In the genomic region with DNA sequence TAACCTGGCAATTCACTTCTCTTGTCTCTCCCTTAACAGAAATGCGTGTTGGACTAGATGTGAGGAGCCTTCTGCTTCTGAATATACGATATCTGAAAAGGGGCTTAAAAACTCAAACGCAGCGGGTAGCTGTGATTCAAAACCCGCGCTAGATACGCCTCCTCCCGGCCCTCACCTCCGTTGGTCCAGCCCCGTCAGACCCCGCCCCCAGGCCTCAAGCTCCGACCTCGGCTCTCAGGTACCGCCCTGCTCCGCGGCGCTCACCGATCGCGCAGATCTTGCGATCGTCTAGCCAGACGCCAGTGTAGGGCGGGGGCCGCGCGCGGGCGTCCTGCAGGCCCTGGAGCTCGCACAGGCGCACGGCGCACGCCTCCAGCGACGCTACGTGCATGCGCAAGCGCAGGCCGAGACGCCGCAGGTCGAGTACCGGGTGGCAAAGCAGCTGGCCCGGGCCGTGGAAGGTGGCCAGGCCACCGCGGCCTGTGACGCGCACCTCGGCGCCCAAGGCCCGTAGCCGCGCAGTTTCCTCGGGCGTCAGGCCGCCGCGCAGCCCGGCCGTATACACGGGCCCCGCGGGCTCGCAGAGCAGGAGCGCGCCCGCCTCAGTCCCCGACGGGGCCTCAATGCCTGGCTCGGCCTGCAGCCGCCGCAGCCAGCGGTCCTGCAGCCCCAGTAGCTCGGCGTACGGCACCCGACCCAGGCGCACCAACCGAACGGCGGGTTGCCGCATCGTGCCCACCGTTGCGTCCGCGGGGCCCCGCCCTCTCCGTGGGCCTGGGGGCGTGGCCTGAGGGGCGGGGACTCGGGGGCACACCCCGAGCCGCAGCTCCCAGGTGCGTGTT, we compare ENCODE assay signal across 1 cellular context.
A peak's percentile ranks its signal among the peaks of the same experiment; 100 is the strongest.
TF ChIP-seq lines count a peak whose summit lies in the region.

A gene (minus strand): TSS at position 751 of the 842 bp plus-strand sequence. CDS start 21 bp downstream, at position 730.

TF ChIP-seq in K562, 482 proteins besides CTCF, POLR2A, EP300 and RAD21 (continued from another document and continues in another):
- TF ChIP-seq, protein P1, sequence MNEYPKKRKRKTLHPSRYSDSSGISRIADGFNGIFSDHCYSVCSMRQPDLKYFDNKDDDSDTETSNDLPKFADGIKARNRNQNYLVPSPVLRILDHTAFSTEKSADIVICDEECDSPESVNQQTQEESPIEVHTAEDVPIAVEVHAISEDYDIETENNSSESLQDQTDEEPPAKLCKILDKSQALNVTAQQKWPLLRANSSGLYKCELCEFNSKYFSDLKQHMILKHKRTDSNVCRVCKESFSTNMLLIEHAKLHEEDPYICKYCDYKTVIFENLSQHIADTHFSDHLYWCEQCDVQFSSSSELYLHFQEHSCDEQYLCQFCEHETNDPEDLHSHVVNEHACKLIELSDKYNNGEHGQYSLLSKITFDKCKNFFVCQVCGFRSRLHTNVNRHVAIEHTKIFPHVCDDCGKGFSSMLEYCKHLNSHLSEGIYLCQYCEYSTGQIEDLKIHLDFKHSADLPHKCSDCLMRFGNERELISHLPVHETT (CRISPR knock-in tag; conservative IDR thresholded peaks at IDR 0.05 in 1 of 2, IDR thresholded peaks at IDR 0.05 in 1 of 2), result peak in 1 of 2 experiments; percentile 46; a peak in 1 of 4 replicates
- peak; percentile 33; the same call in 1 of the 2 replicates for TF ChIP-seq MXI1 (IDR thresholded peaks at IDR 0.05; ENCODE audit: low read depth, low read length)
- no peak for TF ChIP-seq CBX5 (IDR thresholded peaks at IDR 0.05; ENCODE audit: borderline replicate concordance, low read depth)
- no peak for TF ChIP-seq ZNF41 (CRISPR knock-in tag; conservative IDR thresholded peaks at IDR 0.05)
- peak; percentile 97 for TF ChIP-seq MEIS2 (IDR thresholded peaks at IDR 0.05; ENCODE audit: partially characterized antibody)
- TF ChIP-seq, protein P2, sequence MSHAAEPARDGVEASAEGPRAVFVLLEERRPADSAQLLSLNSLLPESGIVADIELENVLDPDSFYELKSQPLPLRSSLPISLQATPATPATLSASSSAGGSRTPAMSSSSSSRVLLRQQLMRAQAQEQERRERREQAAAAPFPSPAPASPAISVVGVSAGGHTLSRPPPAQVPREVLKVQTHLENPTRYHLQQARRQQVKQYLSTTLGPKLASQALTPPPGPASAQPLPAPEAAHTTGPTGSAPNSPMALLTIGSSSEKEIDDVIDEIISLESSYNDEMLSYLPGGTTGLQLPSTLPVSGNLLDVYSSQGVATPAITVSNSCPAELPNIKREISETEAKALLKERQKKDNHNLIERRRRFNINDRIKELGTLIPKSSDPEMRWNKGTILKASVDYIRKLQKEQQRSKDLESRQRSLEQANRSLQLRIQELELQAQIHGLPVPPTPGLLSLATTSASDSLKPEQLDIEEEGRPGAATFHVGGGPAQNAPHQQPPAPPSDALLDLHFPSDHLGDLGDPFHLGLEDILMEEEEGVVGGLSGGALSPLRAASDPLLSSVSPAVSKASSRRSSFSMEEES (CRISPR knock-in tag; IDR thresholded peaks at IDR 0.05), result no peak
- TF ChIP-seq, protein P3, sequence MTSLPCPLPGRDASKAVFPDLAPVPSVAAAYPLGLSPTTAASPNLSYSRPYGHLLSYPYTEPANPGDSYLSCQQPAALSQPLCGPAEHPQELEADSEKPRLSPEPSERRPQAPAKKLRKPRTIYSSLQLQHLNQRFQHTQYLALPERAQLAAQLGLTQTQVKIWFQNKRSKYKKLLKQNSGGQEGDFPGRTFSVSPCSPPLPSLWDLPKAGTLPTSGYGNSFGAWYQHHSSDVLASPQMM (CRISPR knock-in tag; IDR thresholded peaks at IDR 0.05), result no peak
- TF ChIP-seq, protein P4, sequence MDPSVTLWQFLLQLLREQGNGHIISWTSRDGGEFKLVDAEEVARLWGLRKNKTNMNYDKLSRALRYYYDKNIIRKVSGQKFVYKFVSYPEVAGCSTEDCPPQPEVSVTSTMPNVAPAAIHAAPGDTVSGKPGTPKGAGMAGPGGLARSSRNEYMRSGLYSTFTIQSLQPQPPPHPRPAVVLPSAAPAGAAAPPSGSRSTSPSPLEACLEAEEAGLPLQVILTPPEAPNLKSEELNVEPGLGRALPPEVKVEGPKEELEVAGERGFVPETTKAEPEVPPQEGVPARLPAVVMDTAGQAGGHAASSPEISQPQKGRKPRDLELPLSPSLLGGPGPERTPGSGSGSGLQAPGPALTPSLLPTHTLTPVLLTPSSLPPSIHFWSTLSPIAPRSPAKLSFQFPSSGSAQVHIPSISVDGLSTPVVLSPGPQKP (CRISPR knock-in tag; IDR thresholded peaks at IDR 0.05), result no peak
- TF ChIP-seq, protein P5, sequence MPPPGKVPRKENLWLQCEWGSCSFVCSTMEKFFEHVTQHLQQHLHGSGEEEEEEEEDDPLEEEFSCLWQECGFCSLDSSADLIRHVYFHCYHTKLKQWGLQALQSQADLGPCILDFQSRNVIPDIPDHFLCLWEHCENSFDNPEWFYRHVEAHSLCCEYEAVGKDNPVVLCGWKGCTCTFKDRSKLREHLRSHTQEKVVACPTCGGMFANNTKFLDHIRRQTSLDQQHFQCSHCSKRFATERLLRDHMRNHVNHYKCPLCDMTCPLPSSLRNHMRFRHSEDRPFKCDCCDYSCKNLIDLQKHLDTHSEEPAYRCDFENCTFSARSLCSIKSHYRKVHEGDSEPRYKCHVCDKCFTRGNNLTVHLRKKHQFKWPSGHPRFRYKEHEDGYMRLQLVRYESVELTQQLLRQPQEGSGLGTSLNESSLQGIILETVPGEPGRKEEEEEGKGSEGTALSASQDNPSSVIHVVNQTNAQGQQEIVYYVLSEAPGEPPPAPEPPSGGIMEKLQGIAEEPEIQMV (tag; conservative IDR thresholded peaks at IDR 0.05; ENCODE audit: low read depth), result no peak; the same call in 1 of the 2 replicates
- TF ChIP-seq ZNF347 (CRISPR knock-in tag; IDR thresholded peaks at IDR 0.05; ENCODE audit: low read depth), result no peak
- TF ChIP-seq, protein P6, sequence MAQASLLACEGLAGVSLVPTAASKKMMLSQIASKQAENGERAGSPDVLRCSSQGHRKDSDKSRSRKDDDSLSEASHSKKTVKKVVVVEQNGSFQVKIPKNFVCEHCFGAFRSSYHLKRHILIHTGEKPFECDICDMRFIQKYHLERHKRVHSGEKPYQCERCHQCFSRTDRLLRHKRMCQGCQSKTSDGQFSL (CRISPR knock-in tag; IDR thresholded peaks at IDR 0.05), result no peak
- TF ChIP-seq, protein P6 (tag; IDR thresholded peaks at IDR 0.05), result no peak
- TF ChIP-seq, protein P7, sequence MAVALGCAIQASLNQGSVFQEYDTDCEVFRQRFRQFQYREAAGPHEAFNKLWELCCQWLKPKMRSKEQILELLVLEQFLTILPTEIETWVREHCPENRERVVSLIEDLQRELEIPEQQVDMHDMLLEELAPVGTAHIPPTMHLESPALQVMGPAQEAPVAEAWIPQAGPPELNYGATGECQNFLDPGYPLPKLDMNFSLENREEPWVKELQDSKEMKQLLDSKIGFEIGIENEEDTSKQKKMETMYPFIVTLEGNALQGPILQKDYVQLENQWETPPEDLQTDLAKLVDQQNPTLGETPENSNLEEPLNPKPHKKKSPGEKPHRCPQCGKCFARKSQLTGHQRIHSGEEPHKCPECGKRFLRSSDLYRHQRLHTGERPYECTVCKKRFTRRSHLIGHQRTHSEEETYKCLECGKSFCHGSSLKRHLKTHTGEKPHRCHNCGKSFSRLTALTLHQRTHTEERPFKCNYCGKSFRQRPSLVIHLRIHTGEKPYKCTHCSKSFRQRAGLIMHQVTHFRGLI (CRISPR knock-in tag; IDR thresholded peaks at IDR 0.05), result no peak
- TF ChIP-seq NCOA1 (IDR thresholded peaks at IDR 0.05; ENCODE audit: low read depth), result no peak
- TF ChIP-seq PHTF2 (CRISPR knock-in tag; IDR thresholded peaks at IDR 0.05), result no peak
- TF ChIP-seq, protein P8, sequence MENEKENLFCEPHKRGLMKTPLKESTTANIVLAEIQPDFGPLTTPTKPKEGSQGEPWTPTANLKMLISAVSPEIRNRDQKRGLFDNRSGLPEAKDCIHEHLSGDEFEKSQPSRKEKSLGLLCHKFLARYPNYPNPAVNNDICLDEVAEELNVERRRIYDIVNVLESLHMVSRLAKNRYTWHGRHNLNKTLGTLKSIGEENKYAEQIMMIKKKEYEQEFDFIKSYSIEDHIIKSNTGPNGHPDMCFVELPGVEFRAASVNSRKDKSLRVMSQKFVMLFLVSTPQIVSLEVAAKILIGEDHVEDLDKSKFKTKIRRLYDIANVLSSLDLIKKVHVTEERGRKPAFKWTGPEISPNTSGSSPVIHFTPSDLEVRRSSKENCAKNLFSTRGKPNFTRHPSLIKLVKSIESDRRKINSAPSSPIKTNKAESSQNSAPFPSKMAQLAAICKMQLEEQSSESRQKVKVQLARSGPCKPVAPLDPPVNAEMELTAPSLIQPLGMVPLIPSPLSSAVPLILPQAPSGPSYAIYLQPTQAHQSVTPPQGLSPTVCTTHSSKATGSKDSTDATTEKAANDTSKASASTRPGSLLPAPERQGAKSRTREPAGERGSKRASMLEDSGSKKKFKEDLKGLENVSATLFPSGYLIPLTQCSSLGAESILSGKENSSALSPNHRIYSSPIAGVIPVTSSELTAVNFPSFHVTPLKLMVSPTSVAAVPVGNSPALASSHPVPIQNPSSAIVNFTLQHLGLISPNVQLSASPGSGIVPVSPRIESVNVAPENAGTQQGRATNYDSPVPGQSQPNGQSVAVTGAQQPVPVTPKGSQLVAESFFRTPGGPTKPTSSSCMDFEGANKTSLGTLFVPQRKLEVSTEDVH (IDR thresholded peaks at IDR 0.05; ENCODE audit: low read depth, partially characterized antibody), result no peak
- no peak for TF ChIP-seq DIDO1 (tag; IDR thresholded peaks at IDR 0.05; ENCODE audit: low read depth)
- TF ChIP-seq SMARCA5 (IDR thresholded peaks at IDR 0.05), result no peak
- peak; percentile 38 to 93; a peak in 3 of 4 replicates for TF ChIP-seq NONO (IDR thresholded peaks at IDR 0.05; ENCODE audit: low read depth in 2 of 2, low read length in 1 of 2)
- no peak for TF ChIP-seq HEY1 (CRISPR knock-in tag; IDR thresholded peaks at IDR 0.05; ENCODE audit: borderline replicate concordance)
- no peak for TF ChIP-seq ARNT (IDR thresholded peaks at IDR 0.05)
- no peak for TF ChIP-seq ADNP (tag; IDR thresholded peaks at IDR 0.05)
- TF ChIP-seq PYGO2 (tag; IDR thresholded peaks at IDR 0.05), result no peak
- TF ChIP-seq, protein P9, sequence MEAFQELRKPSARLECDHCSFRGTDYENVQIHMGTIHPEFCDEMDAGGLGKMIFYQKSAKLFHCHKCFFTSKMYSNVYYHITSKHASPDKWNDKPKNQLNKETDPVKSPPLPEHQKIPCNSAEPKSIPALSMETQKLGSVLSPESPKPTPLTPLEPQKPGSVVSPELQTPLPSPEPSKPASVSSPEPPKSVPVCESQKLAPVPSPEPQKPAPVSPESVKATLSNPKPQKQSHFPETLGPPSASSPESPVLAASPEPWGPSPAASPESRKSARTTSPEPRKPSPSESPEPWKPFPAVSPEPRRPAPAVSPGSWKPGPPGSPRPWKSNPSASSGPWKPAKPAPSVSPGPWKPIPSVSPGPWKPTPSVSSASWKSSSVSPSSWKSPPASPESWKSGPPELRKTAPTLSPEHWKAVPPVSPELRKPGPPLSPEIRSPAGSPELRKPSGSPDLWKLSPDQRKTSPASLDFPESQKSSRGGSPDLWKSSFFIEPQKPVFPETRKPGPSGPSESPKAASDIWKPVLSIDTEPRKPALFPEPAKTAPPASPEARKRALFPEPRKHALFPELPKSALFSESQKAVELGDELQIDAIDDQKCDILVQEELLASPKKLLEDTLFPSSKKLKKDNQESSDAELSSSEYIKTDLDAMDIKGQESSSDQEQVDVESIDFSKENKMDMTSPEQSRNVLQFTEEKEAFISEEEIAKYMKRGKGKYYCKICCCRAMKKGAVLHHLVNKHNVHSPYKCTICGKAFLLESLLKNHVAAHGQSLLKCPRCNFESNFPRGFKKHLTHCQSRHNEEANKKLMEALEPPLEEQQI (IDR thresholded peaks at IDR 0.05), result no peak
- TF ChIP-seq, protein P10, sequence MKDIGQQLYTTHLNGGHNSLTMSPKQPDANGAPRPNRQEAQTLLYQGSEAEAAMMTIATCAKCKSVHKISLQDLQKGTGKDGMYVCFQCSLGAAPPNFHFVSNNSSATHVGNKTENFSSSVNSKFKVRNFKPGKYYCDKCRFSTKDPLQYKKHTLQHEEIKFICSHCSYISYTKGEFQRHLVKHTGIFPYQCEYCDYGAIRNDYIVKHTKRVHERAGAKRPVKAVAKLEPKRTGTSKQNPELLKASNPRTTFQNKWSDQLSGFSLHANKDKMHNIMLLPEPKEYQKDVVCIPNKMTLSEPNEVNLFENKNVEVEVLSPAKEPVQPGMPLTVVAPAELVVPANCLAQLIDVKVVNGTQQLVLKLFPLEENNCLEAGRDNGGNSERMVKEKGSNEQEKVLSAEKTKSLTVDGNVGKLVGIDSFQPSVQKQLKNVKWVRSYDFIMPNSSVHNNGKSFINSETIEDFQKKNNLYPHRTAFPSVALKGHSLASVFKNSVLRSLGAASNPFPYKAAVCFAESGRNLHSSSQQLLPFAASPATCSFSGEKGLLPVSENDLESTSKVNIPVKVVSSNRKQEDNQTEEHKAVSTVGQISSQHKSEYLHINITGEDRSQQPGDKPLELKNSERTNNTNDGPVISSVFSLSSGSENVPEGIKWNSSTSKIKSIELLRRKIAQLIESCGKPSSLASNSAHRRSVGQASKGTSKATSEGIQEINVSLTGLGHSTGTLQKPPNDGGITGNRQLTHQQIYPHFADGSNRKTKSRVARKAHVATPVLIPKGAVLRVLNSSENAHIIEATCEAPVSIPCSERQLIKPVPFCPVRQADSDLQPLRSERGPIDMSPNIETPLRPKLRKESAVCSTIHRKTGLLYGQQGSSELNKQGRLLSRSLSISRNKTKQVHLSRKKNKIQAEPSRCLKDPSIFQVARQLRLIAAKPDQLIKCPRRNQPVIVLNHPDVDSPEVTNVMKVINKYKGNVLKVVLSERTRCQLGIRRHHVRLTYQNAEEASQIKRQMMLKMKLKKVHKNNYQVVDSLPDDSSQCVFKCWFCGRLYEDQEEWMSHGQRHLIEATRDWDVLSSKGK (CRISPR knock-in tag; IDR thresholded peaks at IDR 0.05), result no peak
- TF ChIP-seq TRIM24 (IDR thresholded peaks at IDR 0.05), result no peak
- no peak for TF ChIP-seq FOXA3 (CRISPR knock-in tag; conservative IDR thresholded peaks at IDR 0.05 in 1 of 2, IDR thresholded peaks at IDR 0.05 in 1 of 2)
- no peak for TF ChIP-seq TAF15 (IDR thresholded peaks at IDR 0.05; ENCODE audit: low read depth, low read length)
- no peak for TF ChIP-seq ZNF197 (CRISPR knock-in tag; IDR thresholded peaks at IDR 0.05; ENCODE audit: low read depth)
- peak; percentile 70 for TF ChIP-seq CHD1 (IDR thresholded peaks at IDR 0.05; ENCODE audit: low read length)
- no peak for TF ChIP-seq ZKSCAN3 (CRISPR knock-in tag; IDR thresholded peaks at IDR 0.05)
- peak; percentile 38 for TF ChIP-seq RBM25 (IDR thresholded peaks at IDR 0.05; ENCODE audit: low read depth, low read length, severe bottlenecking)
- peak; percentile 61 for TF ChIP-seq PML (IDR thresholded peaks at IDR 0.05; ENCODE audit: low read length)
- TF ChIP-seq SMARCE1 (IDR thresholded peaks at IDR 0.05), result no peak
- TF ChIP-seq, protein P11, sequence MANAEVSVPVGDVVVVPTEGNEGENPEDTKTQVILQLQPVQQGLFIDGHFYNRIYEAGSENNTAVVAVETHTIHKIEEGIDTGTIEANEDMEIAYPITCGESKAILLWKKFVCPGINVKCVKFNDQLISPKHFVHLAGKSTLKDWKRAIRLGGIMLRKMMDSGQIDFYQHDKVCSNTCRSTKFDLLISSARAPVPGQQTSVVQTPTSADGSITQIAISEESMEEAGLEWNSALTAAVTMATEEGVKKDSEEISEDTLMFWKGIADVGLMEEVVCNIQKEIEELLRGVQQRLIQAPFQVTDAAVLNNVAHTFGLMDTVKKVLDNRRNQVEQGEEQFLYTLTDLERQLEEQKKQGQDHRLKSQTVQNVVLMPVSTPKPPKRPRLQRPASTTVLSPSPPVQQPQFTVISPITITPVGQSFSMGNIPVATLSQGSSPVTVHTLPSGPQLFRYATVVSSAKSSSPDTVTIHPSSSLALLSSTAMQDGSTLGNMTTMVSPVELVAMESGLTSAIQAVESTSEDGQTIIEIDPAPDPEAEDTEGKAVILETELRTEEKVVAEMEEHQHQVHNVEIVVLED (CRISPR knock-in tag; IDR thresholded peaks at IDR 0.05), result peak; percentile 99
- no peak for TF ChIP-seq MEF2A (IDR thresholded peaks at IDR 0.05; ENCODE audit: control insufficient read depth, low read depth, low read length)
- no peak for TF ChIP-seq ZNF217 (CRISPR knock-in tag; IDR thresholded peaks at IDR 0.05)
